ENCODE assay signal across 8 cellular contexts in the genomic region with DNA sequence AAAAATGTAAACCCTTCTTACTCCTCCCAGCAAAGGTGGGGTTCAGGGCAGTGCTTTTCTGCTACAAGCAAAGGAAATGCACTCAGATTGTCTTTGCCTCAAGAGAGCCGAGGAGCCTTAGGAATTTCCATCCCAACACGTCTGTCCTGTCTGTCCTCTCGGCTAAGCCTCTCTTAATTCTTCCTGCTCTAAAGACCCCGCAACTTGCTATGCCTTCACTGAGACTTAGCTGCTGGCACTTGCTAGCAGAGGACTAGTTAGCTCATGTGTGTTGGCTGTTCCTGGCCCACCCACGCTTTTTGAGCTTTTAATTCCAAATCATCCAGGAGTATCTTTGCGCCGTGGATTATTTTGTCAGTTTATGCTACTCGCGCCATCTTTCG. TPM values are rescaled to one million over a fixed set of nuclear protein-coding genes. Genes with fewer than 3 reads are reported as not detected.
DNase-seq lines count a peak whose midpoint lies in the region; ATAC-seq and TF ChIP-seq lines count a peak whose summit lies in the region.
"Had no signal": no experiment of that assay in that cellular context is flagged by ENCODE, and none has a peak within 500 bp of the region (broad histone marks: within the 10 kb centered on the region; RNA-seq: fewer than 3 reads in every experiment).

No MANE protein-coding gene starts in this region.

- H3K4me1 ChIP-seq in HAP-1 (peaks cover 21% of the 10 kb centered on the region), fibroblast of lung (ENCODE audit: control insufficient read depth, extremely low read depth, insufficient read depth, low read length) (peaks cover 7% of the 10 kb centered on the region)

- H3K4me2 ChIP-seq in fibroblast of lung (ENCODE audit: extremely low read depth, insufficient read depth, low read length): peak overlapping the region; percentile 91

- H3K4me3 ChIP-seq in HAP-1 (peak overlapping the region; percentile 85), SK-N-MC (peak overlapping the region; percentile 82), fibroblast of lung (replicated peaks in 1 of 4; ENCODE audit: control extremely low read depth in 1 of 4, insufficient read depth in 1 of 4, low read depth in 3 of 4, low read length in 4 of 4) (peak overlapping the region; percentile 75 to 90 (median 83)), skin epidermis (peak overlapping the region; percentile 51 to 82 (median 77))

- H3K9me3 ChIP-seq in HAP-1: no peaks in the 10 kb centered on the region
- no peaks in the 10 kb centered on the region for H3K9me3 ChIP-seq in SK-N-MC (ENCODE audit: low read depth, low read length)
- H3K9me3 ChIP-seq in fibroblast of lung (ENCODE audit: control insufficient read depth, insufficient read depth, low read depth, low read length): no peaks in the 10 kb centered on the region

- H3K27ac ChIP-seq in SK-N-MC (peak overlapping the region; percentile 46; the same call in 1 of the 2 replicates), fibroblast of lung (ENCODE audit: insufficient read depth, low read length) (peak overlapping the region; percentile 84), skin epidermis (peak overlapping the region in 19 of 21 experiments; percentile 18 to 83 (median 71))

- TF ChIP-seq CTCF in fibroblast of lung (conservative IDR thresholded peaks at IDR 0.05 in 1 of 2, IDR thresholded peaks at IDR 0.05 in 1 of 2; ENCODE audit: low read depth in 1 of 2, low read length in 2 of 2): no peak

- H3K9ac ChIP-seq in SK-N-MC (ENCODE audit: insufficient read length) (peak overlapping the region; percentile 84), fibroblast of lung (ENCODE audit: insufficient read depth, low read length) (peak overlapping the region; percentile 68)

- H2AFZ ChIP-seq in fibroblast of lung (ENCODE audit: low read length): peak overlapping the region; percentile 48

- peaks cover 43% of the 10 kb centered on the region for H3K36me3 ChIP-seq in HAP-1 (replicated peaks)
- peaks cover 11% of the 10 kb centered on the region; the same call in 1 of the 2 replicates for H3K36me3 ChIP-seq in SK-N-MC (ENCODE audit: insufficient read depth, low read length)
- peaks cover 2% of the 10 kb centered on the region for H3K36me3 ChIP-seq in fibroblast of lung (ENCODE audit: control insufficient read depth, insufficient read depth, low read length)

- in situ Hi-C loops in HAP-1 (cut with MboI; ENCODE audit: low sequenced_read_pairs): loop anchor here (5.0 kb wide), 2 partner anchors 176 to 571 kb away; no protein-coding TSS in a partner anchor

- DNase-seq in HAP-1 (ENCODE audit: low spot score in 2 of 2): peak in 1 of 2 experiments; percentile 25
- DNase-seq in SK-N-MC (ENCODE audit: low read depth, low spot score): no peak
- peak in 1 of 2 donors; percentile 19 for DNase-seq in fibroblast of lung (ENCODE audit: low read depth in 2 of 2)
- no peak for DNase-seq in NCI-H1694 (lab: John Stamatoyannopoulos, UW)
- no peak for DNase-seq in COR-L47 (lab: John Stamatoyannopoulos, UW)

- no peak for ATAC-seq in GM21367 (IDR thresholded peaks at IDR 0.05; ENCODE audit: unreplicated experiment)

- H3K27me3 ChIP-seq in HAP-1 (ENCODE audit: low read depth): no peaks in the 10 kb centered on the region
- no peaks in the 10 kb centered on the region for H3K27me3 ChIP-seq in fibroblast of lung (ENCODE audit: control insufficient read depth, insufficient read depth, low read length)

- H4K20me1 ChIP-seq in fibroblast of lung (ENCODE audit: control insufficient read depth, extremely low read depth, insufficient read depth, low read length): no peaks in the 10 kb centered on the region

- H3K79me2 ChIP-seq in fibroblast of lung (ENCODE audit: control insufficient read depth, insufficient read depth, low read length): peaks cover 9% of the 10 kb centered on the region

RNA-seq across cellular contexts. Expression of a gene that starts 0.5 kb away (rescaled TPM):
- 80.8 and 95.3 TPM in 2 replicates for total RNA-seq in fibroblast of lung
- polyA plus RNA-seq in fibroblast of lung: 29.1 and 46.7 TPM in 2 replicates
- polyA plus RNA-seq in fibroblast of lung (2012): 43.0 and 67.3 TPM in 2 replicates
- 52.3 and 71.5 TPM in 2 replicates for polyA minus RNA-seq in fibroblast of lung (ENCODE audit: low replicate concordance)

RNA-seq across cellular contexts. Expression of a gene that starts 7.8 kb away (rescaled TPM):
- total RNA-seq in fibroblast of lung: not detected in 2 replicates
- polyA plus RNA-seq in fibroblast of lung: not detected in 2 replicates
- polyA plus RNA-seq in fibroblast of lung (2012): not detected in 2 replicates
- not detected in 2 replicates for polyA minus RNA-seq in fibroblast of lung (ENCODE audit: low replicate concordance)
- total RNA-seq: activated CD8-positive, alpha-beta memory T cell treated with anti-CD3 and anti-CD28 coated beads for 36 hours had no signal

RNA-seq across cellular contexts. Expression of a gene that starts 34.5 kb away (rescaled TPM):
- total RNA-seq in fibroblast of lung: 108 and 193 TPM in 2 replicates
- 50.6 and 69.9 TPM in 2 replicates for polyA plus RNA-seq in fibroblast of lung
- 48.0 and 72.0 TPM in 2 replicates for polyA plus RNA-seq in fibroblast of lung (2012)
- 17.7 and 37.2 TPM in 2 replicates for polyA minus RNA-seq in fibroblast of lung (ENCODE audit: low replicate concordance)

RNA-seq across cellular contexts. Expression of a gene that starts 59.9 kb away (rescaled TPM):
- 0.77 and 1.8 TPM in 2 replicates for total RNA-seq in fibroblast of lung
- 0.16 and 0.37 TPM in 2 replicates for polyA plus RNA-seq in fibroblast of lung
- 0.30 and 0.31 TPM in 2 replicates for polyA plus RNA-seq in fibroblast of lung (2012)
- 0.43 TPM in 1 of 2 replicates, not detected in the other for polyA minus RNA-seq in fibroblast of lung (ENCODE audit: low replicate concordance)
